17 cellular contexts compared by ENCODE assay signal in the genomic region with DNA sequence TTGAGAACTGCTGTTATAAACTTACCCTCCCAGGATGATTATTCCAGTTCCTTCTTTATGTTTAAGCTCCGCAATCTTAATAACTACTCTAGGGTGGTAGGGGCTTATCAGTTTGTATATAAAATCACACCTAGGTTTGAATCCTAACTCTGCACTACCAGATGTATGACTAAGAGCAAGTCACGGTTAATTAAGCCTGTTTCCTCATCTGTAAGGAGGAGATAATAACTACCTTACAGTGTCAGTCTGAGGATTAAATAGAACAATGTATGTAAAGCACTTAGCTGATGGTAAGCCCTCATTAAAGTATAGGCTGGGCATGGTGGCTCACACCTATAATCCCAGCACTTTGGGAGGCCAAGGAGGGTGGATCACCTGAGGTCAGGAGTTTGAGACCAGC.
"Had no signal": no experiment of that assay in that cellular context is flagged by ENCODE, and none has a peak within 500 bp of the region (broad histone marks: within the 10 kb centered on the region; RNA-seq: fewer than 3 reads in every experiment).

No MANE protein-coding gene starts in this region.

- H3K4me1 ChIP-seq: colonic mucosa, left lung, tibial artery had no signal

- H3K4me3 ChIP-seq: colonic mucosa, left lung, tibial artery had no signal

- H3K36me3 ChIP-seq: colonic mucosa had no signal

- ATAC-seq: activated T-helper 17 cell treated with anti-CD3 and anti-CD28 coated beads, Interleukin-2, amount 50 U/mL, for 72 hours; left lung had no signal

- H3K27me3 ChIP-seq: brain microvascular endothelial cell, colonic mucosa, left lung, tibial artery had no signal

- H3K27ac ChIP-seq: brain microvascular endothelial cell, colonic mucosa, left lung, tibial artery had no signal

- H3K9me3 ChIP-seq: colonic mucosa, left lung, tibial artery had no signal

- FAIRE-seq: kidney, urothelium cell line had no signal

- DNase-seq: activated CD4-positive, alpha-beta memory T cell treated with anti-CD3 and anti-CD28 coated beads for 36 hours; activated naive CD4-positive, alpha-beta T cell treated with Interleukin-2 at 50 U/mL for 16 hours; activated T-cell treated with anti-CD3 and anti-CD28 coated beads for 4 hours; anterior cingulate cortex; brain microvascular endothelial cell; central memory CD4-positive, alpha-beta T cell; colonic mucosa; foreskin melanocyte; kidney; left lung; midbrain; occipital lobe; stimulated activated CD4-positive, alpha-beta T cell treated with anti-CD3 and anti-CD28 coated beads, Interleukin-2, amount 100 ng/mL, for 24 hours; stimulated activated naive CD4-positive, alpha-beta T cell treated with Interleukin-2 at 50 U/mL for 16 hours; tibial artery had no signal
